Comparison of ENCODE assay signal across 3 cellular contexts in the genomic region with DNA sequence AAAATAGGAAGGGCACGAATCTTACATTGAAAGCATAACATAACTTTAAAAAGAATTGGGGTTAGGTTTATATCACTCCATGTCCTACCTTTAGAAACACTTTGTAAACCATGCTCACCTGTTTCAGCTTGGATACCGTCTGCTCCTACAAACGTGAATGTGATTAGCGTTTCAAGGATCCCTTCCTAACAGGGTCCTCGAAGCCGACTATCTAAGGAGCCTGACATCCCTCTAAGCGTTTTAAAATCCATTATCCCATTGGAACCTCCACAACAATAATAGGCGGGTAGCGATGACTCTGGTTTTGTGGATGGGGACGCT.
TF ChIP-seq lines count a peak whose summit lies in the region.

No MANE protein-coding gene starts in this region.

TF ChIP-seq in SK-N-SH, 30 proteins besides CTCF, POLR2A, EP300 and RAD21:
- TF ChIP-seq MEF2A (IDR thresholded peaks at IDR 0.05; ENCODE audit: borderline replicate concordance, low read depth): no peak
- no peak for TF ChIP-seq RFX5 (IDR thresholded peaks at IDR 0.05; ENCODE audit: low read length)
- TF ChIP-seq REST (IDR thresholded peaks at IDR 0.05; ENCODE audit: low read depth, low read length): no peak
- no peak for TF ChIP-seq PBX3 (IDR thresholded peaks at IDR 0.05)
- TF ChIP-seq, protein P1, sequence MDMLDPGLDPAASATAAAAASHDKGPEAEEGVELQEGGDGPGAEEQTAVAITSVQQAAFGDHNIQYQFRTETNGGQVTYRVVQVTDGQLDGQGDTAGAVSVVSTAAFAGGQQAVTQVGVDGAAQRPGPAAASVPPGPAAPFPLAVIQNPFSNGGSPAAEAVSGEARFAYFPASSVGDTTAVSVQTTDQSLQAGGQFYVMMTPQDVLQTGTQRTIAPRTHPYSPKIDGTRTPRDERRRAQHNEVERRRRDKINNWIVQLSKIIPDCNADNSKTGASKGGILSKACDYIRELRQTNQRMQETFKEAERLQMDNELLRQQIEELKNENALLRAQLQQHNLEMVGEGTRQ (IDR thresholded peaks at IDR 0.05; ENCODE audit: borderline replicate concordance, low read depth, low read length): no peak
- no peak for TF ChIP-seq NRF1 (IDR thresholded peaks at IDR 0.05; ENCODE audit: low read depth, low read length)

TF ChIP-seq in SK-N-SH treated with all-trans-retinoic acid at 6 μM for 48 hours, 23 proteins besides CTCF, POLR2A, EP300 and RAD21:
- TF ChIP-seq SNAI2 (CRISPR knock-in tag; IDR thresholded peaks at IDR 0.05): no peak
- no peak for TF ChIP-seq ZFP30 (CRISPR knock-in tag; IDR thresholded peaks at IDR 0.05)
- TF ChIP-seq ESRRG (CRISPR knock-in tag; IDR thresholded peaks at IDR 0.05): no peak
- TF ChIP-seq, protein P2, sequence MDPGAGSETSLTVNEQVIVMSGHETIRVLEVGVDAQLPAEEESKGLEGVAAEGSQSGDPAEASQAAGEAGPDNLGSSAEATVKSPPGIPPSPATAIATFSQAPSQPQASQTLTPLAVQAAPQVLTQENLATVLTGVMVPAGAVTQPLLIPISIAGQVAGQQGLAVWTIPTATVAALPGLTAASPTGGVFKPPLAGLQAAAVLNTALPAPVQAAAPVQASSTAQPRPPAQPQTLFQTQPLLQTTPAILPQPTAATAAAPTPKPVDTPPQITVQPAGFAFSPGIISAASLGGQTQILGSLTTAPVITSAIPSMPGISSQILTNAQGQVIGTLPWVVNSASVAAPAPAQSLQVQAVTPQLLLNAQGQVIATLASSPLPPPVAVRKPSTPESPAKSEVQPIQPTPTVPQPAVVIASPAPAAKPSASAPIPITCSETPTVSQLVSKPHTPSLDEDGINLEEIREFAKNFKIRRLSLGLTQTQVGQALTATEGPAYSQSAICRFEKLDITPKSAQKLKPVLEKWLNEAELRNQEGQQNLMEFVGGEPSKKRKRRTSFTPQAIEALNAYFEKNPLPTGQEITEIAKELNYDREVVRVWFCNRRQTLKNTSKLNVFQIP (CRISPR knock-in tag; IDR thresholded peaks at IDR 0.05; ENCODE audit: borderline replicate concordance, low read depth): no peak
- no peak for TF ChIP-seq CREB5 (CRISPR knock-in tag; IDR thresholded peaks at IDR 0.05; ENCODE audit: low read depth)
- no peak for TF ChIP-seq OSR1 (CRISPR knock-in tag; IDR thresholded peaks at IDR 0.05)
- no peak for TF ChIP-seq BACH2 (CRISPR knock-in tag; IDR thresholded peaks at IDR 0.05; ENCODE audit: borderline replicate concordance)
- TF ChIP-seq GLIS3 (CRISPR knock-in tag; IDR thresholded peaks at IDR 0.05): no peak
- no peak for TF ChIP-seq ZNF8 (CRISPR knock-in tag; IDR thresholded peaks at IDR 0.05)
- no peak for TF ChIP-seq ZNF70 (CRISPR knock-in tag; IDR thresholded peaks at IDR 0.05)
- no peak for TF ChIP-seq TCF4 (CRISPR knock-in tag; IDR thresholded peaks at IDR 0.05; ENCODE audit: borderline replicate concordance)
- TF ChIP-seq, protein P3, sequence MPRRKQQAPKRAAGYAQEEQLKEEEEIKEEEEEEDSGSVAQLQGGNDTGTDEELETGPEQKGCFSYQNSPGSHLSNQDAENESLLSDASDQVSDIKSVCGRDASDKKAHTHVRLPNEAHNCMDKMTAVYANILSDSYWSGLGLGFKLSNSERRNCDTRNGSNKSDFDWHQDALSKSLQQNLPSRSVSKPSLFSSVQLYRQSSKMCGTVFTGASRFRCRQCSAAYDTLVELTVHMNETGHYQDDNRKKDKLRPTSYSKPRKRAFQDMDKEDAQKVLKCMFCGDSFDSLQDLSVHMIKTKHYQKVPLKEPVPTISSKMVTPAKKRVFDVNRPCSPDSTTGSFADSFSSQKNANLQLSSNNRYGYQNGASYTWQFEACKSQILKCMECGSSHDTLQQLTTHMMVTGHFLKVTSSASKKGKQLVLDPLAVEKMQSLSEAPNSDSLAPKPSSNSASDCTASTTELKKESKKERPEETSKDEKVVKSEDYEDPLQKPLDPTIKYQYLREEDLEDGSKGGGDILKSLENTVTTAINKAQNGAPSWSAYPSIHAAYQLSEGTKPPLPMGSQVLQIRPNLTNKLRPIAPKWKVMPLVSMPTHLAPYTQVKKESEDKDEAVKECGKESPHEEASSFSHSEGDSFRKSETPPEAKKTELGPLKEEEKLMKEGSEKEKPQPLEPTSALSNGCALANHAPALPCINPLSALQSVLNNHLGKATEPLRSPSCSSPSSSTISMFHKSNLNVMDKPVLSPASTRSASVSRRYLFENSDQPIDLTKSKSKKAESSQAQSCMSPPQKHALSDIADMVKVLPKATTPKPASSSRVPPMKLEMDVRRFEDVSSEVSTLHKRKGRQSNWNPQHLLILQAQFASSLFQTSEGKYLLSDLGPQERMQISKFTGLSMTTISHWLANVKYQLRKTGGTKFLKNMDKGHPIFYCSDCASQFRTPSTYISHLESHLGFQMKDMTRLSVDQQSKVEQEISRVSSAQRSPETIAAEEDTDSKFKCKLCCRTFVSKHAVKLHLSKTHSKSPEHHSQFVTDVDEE (CRISPR knock-in tag; IDR thresholded peaks at IDR 0.05): no peak
- TF ChIP-seq ARNTL (CRISPR knock-in tag; IDR thresholded peaks at IDR 0.05; ENCODE audit: borderline replicate concordance, low read depth): no peak
- TF ChIP-seq ZNF565 (CRISPR knock-in tag; conservative IDR thresholded peaks at IDR 0.05; ENCODE audit: low read depth): no peak
- no peak for TF ChIP-seq CSDC2 (CRISPR knock-in tag; IDR thresholded peaks at IDR 0.05)
- no peak for TF ChIP-seq ZFP3 (CRISPR knock-in tag; IDR thresholded peaks at IDR 0.05)
- TF ChIP-seq ISL1 (CRISPR knock-in tag; IDR thresholded peaks at IDR 0.05): no peak
- TF ChIP-seq ZC3H10 (CRISPR knock-in tag; IDR thresholded peaks at IDR 0.05): no peak

TF ChIP-seq in H1, 55 proteins besides CTCF, POLR2A, EP300 and RAD21:
- TF ChIP-seq GTF2F1 (IDR thresholded peaks at IDR 0.05; ENCODE audit: borderline replicate concordance, low read depth, low read length): no peak
- no peak for TF ChIP-seq RNF2 (IDR thresholded peaks at IDR 0.05; ENCODE audit: borderline replicate concordance, low read depth, low read length, missing control alignments, poor library complexity, severe bottlenecking)
- TF ChIP-seq POU5F1 (IDR thresholded peaks at IDR 0.05; ENCODE audit: low read depth, low read length): no peak
- no peak for TF ChIP-seq NANOG (IDR thresholded peaks at IDR 0.05; ENCODE audit: insufficient read depth, low read depth, low read length, poor library complexity, severe bottlenecking)
- TF ChIP-seq TAF1 (IDR thresholded peaks at IDR 0.05; ENCODE audit: low read depth, low read length): no peak
- TF ChIP-seq BACH1 (IDR thresholded peaks at IDR 0.05; ENCODE audit: low read length): no peak
- TF ChIP-seq BRCA1 (IDR thresholded peaks at IDR 0.05; ENCODE audit: low read depth, low read length): no peak
- no peak for TF ChIP-seq RBBP5 (IDR thresholded peaks at IDR 0.05; ENCODE audit: borderline replicate concordance, low read depth, low read length)
- TF ChIP-seq SIN3A (conservative IDR thresholded peaks at IDR 0.05 in 1 of 2, IDR thresholded peaks at IDR 0.05 in 1 of 2; ENCODE audit: low read depth in 1 of 2, low read length in 2 of 2): no peak
- TF ChIP-seq, protein P4, sequence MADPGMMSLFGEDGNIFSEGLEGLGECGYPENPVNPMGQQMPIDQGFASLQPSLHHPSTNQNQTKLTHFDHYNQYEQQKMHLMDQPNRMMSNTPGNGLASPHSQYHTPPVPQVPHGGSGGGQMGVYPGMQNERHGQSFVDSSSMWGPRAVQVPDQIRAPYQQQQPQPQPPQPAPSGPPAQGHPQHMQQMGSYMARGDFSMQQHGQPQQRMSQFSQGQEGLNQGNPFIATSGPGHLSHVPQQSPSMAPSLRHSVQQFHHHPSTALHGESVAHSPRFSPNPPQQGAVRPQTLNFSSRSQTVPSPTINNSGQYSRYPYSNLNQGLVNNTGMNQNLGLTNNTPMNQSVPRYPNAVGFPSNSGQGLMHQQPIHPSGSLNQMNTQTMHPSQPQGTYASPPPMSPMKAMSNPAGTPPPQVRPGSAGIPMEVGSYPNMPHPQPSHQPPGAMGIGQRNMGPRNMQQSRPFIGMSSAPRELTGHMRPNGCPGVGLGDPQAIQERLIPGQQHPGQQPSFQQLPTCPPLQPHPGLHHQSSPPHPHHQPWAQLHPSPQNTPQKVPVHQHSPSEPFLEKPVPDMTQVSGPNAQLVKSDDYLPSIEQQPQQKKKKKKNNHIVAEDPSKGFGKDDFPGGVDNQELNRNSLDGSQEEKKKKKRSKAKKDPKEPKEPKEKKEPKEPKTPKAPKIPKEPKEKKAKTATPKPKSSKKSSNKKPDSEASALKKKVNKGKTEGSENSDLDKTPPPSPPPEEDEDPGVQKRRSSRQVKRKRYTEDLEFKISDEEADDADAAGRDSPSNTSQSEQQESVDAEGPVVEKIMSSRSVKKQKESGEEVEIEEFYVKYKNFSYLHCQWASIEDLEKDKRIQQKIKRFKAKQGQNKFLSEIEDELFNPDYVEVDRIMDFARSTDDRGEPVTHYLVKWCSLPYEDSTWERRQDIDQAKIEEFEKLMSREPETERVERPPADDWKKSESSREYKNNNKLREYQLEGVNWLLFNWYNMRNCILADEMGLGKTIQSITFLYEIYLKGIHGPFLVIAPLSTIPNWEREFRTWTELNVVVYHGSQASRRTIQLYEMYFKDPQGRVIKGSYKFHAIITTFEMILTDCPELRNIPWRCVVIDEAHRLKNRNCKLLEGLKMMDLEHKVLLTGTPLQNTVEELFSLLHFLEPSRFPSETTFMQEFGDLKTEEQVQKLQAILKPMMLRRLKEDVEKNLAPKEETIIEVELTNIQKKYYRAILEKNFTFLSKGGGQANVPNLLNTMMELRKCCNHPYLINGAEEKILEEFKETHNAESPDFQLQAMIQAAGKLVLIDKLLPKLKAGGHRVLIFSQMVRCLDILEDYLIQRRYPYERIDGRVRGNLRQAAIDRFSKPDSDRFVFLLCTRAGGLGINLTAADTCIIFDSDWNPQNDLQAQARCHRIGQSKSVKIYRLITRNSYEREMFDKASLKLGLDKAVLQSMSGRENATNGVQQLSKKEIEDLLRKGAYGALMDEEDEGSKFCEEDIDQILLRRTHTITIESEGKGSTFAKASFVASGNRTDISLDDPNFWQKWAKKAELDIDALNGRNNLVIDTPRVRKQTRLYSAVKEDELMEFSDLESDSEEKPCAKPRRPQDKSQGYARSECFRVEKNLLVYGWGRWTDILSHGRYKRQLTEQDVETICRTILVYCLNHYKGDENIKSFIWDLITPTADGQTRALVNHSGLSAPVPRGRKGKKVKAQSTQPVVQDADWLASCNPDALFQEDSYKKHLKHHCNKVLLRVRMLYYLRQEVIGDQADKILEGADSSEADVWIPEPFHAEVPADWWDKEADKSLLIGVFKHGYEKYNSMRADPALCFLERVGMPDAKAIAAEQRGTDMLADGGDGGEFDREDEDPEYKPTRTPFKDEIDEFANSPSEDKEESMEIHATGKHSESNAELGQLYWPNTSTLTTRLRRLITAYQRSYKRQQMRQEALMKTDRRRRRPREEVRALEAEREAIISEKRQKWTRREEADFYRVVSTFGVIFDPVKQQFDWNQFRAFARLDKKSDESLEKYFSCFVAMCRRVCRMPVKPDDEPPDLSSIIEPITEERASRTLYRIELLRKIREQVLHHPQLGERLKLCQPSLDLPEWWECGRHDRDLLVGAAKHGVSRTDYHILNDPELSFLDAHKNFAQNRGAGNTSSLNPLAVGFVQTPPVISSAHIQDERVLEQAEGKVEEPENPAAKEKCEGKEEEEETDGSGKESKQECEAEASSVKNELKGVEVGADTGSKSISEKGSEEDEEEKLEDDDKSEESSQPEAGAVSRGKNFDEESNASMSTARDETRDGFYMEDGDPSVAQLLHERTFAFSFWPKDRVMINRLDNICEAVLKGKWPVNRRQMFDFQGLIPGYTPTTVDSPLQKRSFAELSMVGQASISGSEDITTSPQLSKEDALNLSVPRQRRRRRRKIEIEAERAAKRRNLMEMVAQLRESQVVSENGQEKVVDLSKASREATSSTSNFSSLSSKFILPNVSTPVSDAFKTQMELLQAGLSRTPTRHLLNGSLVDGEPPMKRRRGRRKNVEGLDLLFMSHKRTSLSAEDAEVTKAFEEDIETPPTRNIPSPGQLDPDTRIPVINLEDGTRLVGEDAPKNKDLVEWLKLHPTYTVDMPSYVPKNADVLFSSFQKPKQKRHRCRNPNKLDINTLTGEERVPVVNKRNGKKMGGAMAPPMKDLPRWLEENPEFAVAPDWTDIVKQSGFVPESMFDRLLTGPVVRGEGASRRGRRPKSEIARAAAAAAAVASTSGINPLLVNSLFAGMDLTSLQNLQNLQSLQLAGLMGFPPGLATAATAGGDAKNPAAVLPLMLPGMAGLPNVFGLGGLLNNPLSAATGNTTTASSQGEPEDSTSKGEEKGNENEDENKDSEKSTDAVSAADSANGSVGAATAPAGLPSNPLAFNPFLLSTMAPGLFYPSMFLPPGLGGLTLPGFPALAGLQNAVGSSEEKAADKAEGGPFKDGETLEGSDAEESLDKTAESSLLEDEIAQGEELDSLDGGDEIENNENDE (IDR thresholded peaks at IDR 0.05; ENCODE audit: insufficient replicate concordance, low read length): no peak
